In genomic region chr15:90716976-90717821, GRCh38 we compare ENCODE assay signal across 1 cellular context.
TF ChIP-seq lines count a peak whose summit lies in the region.

TSS of gene BLM (plus strand) at chr15:90717346. CDS start at chr15:90747393, 30,047 bp downstream.

TF ChIP-seq in K562, 482 proteins besides CTCF, POLR2A, EP300 and RAD21 (continued from another document):
- TF ChIP-seq ZNF695 (CRISPR knock-in tag; IDR thresholded peaks at IDR 0.05) = no peak
- no peak for TF ChIP-seq ZFP91 (CRISPR knock-in tag; IDR thresholded peaks at IDR 0.05)
- TF ChIP-seq KDM5B (IDR thresholded peaks at IDR 0.05; ENCODE audit: insufficient replicate concordance, low read depth, low read length) = peak; percentile 28
- no peak for TF ChIP-seq PTTG1 (tag; IDR thresholded peaks at IDR 0.05; ENCODE audit: low read depth)
- no peak for TF ChIP-seq PTRF (tag; IDR thresholded peaks at IDR 0.05)
- TF ChIP-seq POLR2AphosphoS5 (IDR thresholded peaks at IDR 0.05; ENCODE audit: control insufficient read depth, insufficient read depth, low read depth, low read length) = peak; percentile 89
- peak; percentile 82 to 86 for TF ChIP-seq NRF1 (conservative IDR thresholded peaks at IDR 0.05 in 1 of 2, IDR thresholded peaks at IDR 0.05 in 1 of 2)
- peak; percentile 68 for TF ChIP-seq RBM39 (optimal IDR thresholded peaks at IDR 0.05; ENCODE audit: low read depth, low read length)
- peak; percentile 85 for TF ChIP-seq GABPA (tag; conservative IDR thresholded peaks at IDR 0.05; ENCODE audit: low read depth)
- TF ChIP-seq FOXJ3 (CRISPR knock-in tag; IDR thresholded peaks at IDR 0.05) = no peak
- TF ChIP-seq BCOR (IDR thresholded peaks at IDR 0.05) = no peak
- TF ChIP-seq BACH1 (tag; IDR thresholded peaks at IDR 0.05) = no peak
- no peak for TF ChIP-seq ZBTB17 (CRISPR knock-in tag; IDR thresholded peaks at IDR 0.05)
- TF ChIP-seq SPI1 (IDR thresholded peaks at IDR 0.05; ENCODE audit: borderline replicate concordance, low read depth, low read length) = peak; percentile 45; the same call in 1 of the 2 replicates
- TF ChIP-seq STAT6 (CRISPR knock-in tag; IDR thresholded peaks at IDR 0.05) = no peak
- TF ChIP-seq CHD2 (IDR thresholded peaks at IDR 0.05; ENCODE audit: low read depth, low read length) = peak; percentile 51; the same call in 1 of the 2 replicates
- TF ChIP-seq HDAC3 (IDR thresholded peaks at IDR 0.05; ENCODE audit: borderline replicate concordance, partially characterized antibody) = no peak
- TF ChIP-seq STAT5B (CRISPR knock-in tag; IDR thresholded peaks at IDR 0.05) = no peak
- no peak for TF ChIP-seq NFE2 (IDR thresholded peaks at IDR 0.05; ENCODE audit: low read depth)
- no peak for TF ChIP-seq ZNF212 (CRISPR knock-in tag; IDR thresholded peaks at IDR 0.05)
- no peak for TF ChIP-seq KDM4B (IDR thresholded peaks at IDR 0.05; ENCODE audit: borderline replicate concordance in 2 of 2, low read depth in 1 of 2)
- no peak for TF ChIP-seq ZNF239 (CRISPR knock-in tag; IDR thresholded peaks at IDR 0.05)
- TF ChIP-seq SMARCA5 (IDR thresholded peaks at IDR 0.05) = no peak
- no peak for TF ChIP-seq BMI1 (IDR thresholded peaks at IDR 0.05; ENCODE audit: low read length)
- TF ChIP-seq CEBPZ (IDR thresholded peaks at IDR 0.05; ENCODE audit: borderline replicate concordance, low read depth, low read length) = peak; percentile 25; the same call in 1 of the 2 replicates
- TF ChIP-seq RNF219 (CRISPR knock-in tag; IDR thresholded peaks at IDR 0.05) = no peak
- no peak for TF ChIP-seq ZNF696 (CRISPR knock-in tag; conservative IDR thresholded peaks at IDR 0.05)
- TF ChIP-seq SAFB (IDR thresholded peaks at IDR 0.05; ENCODE audit: borderline replicate concordance, low read depth, low read length) = no peak
- TF ChIP-seq RCOR1 (IDR thresholded peaks at IDR 0.05; ENCODE audit: borderline replicate concordance in 1 of 2, low read depth in 2 of 2, low read length in 2 of 2) = no peak
- TF ChIP-seq EP400 (IDR thresholded peaks at IDR 0.05) = peak; percentile 89
- peak; percentile 96 for TF ChIP-seq E2F3 (CRISPR knock-in tag; IDR thresholded peaks at IDR 0.05)
- peak; percentile 35 for TF ChIP-seq PHF20 (IDR thresholded peaks at IDR 0.05; ENCODE audit: partially characterized antibody)
- TF ChIP-seq ZNF589 (CRISPR knock-in tag; IDR thresholded peaks at IDR 0.05; ENCODE audit: low read depth) = no peak
- TF ChIP-seq GMEB1 (CRISPR knock-in tag; IDR thresholded peaks at IDR 0.05) = peak; percentile 87
- peak; percentile 5; the same call in 1 of the 2 replicates for TF ChIP-seq JUN (IDR thresholded peaks at IDR 0.05; ENCODE audit: borderline replicate concordance, low read depth, low read length)
- no peak for TF ChIP-seq JUN (CRISPR knock-in tag; IDR thresholded peaks at IDR 0.05; ENCODE audit: borderline replicate concordance)
- 0 out of 2 replicates have a peak, but pooled peaks have one; percentile 29 for TF ChIP-seq ESRRA (IDR thresholded peaks at IDR 0.05; ENCODE audit: borderline replicate concordance, low read depth)
- TF ChIP-seq CREB1 (IDR thresholded peaks at IDR 0.05) = peak; percentile 59; the same call in 1 of the 2 replicates
- peak; percentile 76 for TF ChIP-seq CREB1 (CRISPR knock-in tag; IDR thresholded peaks at IDR 0.05)
- TF ChIP-seq BRD9 (IDR thresholded peaks at IDR 0.05; ENCODE audit: low read depth, partially characterized antibody) = peak; percentile 16
- TF ChIP-seq RUNX1 (IDR thresholded peaks at IDR 0.05; ENCODE audit: low read depth) = no peak
- no peak for TF ChIP-seq HOXB6 (CRISPR knock-in tag; IDR thresholded peaks at IDR 0.05; ENCODE audit: borderline replicate concordance)
- TF ChIP-seq THRA (IDR thresholded peaks at IDR 0.05) = no peak
- TF ChIP-seq IRF1 (CRISPR knock-in tag; IDR thresholded peaks at IDR 0.05; ENCODE audit: borderline replicate concordance) = no peak
- no peak for TF ChIP-seq ELF4 (CRISPR knock-in tag; IDR thresholded peaks at IDR 0.05)
- 0 out of 2 replicates have a peak, but pooled peaks have one; percentile 62 for TF ChIP-seq SIN3B (IDR thresholded peaks at IDR 0.05; ENCODE audit: low read depth)
- TF ChIP-seq ZNF347 (CRISPR knock-in tag; IDR thresholded peaks at IDR 0.05; ENCODE audit: low read depth) = no peak
- 0 out of 2 replicates have a peak, but pooled peaks have one; percentile 25 for TF ChIP-seq CBFB (CRISPR knock-in tag; IDR thresholded peaks at IDR 0.05)
- TF ChIP-seq PTBP1 (IDR thresholded peaks at IDR 0.05; ENCODE audit: low read depth, low read length) = no peak
- no peak for TF ChIP-seq NCOR1 (IDR thresholded peaks at IDR 0.05)
- TF ChIP-seq ELK3 (CRISPR knock-in tag; IDR thresholded peaks at IDR 0.05) = no peak
- no peak for TF ChIP-seq SMAD3 (CRISPR knock-in tag; conservative IDR thresholded peaks at IDR 0.05)
